8 cellular contexts compared by ENCODE assay signal in the genomic region with DNA sequence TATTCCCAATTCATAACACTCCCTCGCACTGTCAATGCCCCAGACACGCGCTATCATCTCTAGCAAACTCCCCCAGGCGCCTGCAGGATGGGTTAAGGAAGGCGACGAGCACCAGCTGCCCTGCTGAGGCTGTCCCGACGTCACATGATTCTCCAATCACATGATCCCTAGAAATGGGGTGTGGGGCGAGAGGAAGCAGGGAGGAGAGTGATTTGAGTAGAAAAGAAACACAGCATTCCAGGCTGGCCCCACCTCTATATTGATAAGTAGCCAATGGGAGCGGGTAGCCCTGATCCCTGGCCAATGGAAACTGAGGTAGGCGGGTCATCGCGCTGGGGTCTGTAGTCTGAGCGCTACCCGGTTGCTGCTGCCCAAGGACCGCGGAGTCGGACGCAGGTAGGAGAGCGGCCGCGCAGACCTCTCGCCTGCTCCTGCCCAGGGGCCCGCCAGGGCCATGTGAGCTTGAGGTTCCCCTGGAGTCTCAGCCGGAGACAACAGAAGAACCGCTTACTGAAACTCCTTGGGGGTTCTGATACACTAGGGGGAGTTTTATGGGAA. TPM values are rescaled to one million over a fixed set of nuclear protein-coding genes. Genes with fewer than 3 reads are reported as not detected.
A peak's percentile ranks its signal among the peaks of the same experiment; 100 is the strongest.
DNase-seq lines count a peak whose midpoint lies in the region; ATAC-seq and TF ChIP-seq lines count a peak whose summit lies in the region.

TSS of gene GRN (plus strand) at position 364 of the 558 bp plus-strand sequence. CDS start 3,863 bp downstream, outside the sequence.

- peak within 1 kb of the TSS; percentile 39 for H2AFZ ChIP-seq in mesenchymal stem cell (ENCODE audit: low read depth, low read length)

- H3K4me2 ChIP-seq in mesenchymal stem cell (ENCODE audit: low read length, poor library complexity, severe bottlenecking) = peak within 1 kb of the TSS; percentile 92

- H3K27me3 ChIP-seq in NT2/D1 (ENCODE audit: insufficient read depth, insufficient read length) (peaks cover 33% of the 10 kb centered on the region), endocrine pancreas (ENCODE audit: control insufficient read depth, insufficient read depth, low read length) (no peaks in the 10 kb centered on the region), mesenchymal stem cell (ENCODE audit: control insufficient read depth in 1 of 2, insufficient read depth in 1 of 2, low read length in 2 of 2) (no peaks in the 10 kb centered on the region)

- peak within 1 kb of the TSS; percentile 94 for H3K9ac ChIP-seq in NT2/D1 (ENCODE audit: insufficient read length, low read depth)
- peak within 1 kb of the TSS; percentile 98 for H3K9ac ChIP-seq in endocrine pancreas (ENCODE audit: control insufficient read depth, insufficient read depth, low read length)
- H3K9ac ChIP-seq in mesenchymal stem cell (ENCODE audit: low read length) = peak within 1 kb of the TSS; percentile 98

- peak within 1 kb of the TSS; percentile 38 to 92 for H3K14ac ChIP-seq in mesenchymal stem cell (ENCODE audit: low read length in 2 of 2)

- peaks cover 4 to 12% (median 6%) of the 10 kb centered on the region in 7 donors for H3K9me3 Mint-ChIP-seq in CD14-positive monocyte
- no peaks in the 10 kb centered on the region for H3K9me3 Mint-ChIP-seq in activated CD8-positive, alpha-beta memory T cell treated with anti-CD3 and anti-CD28 coated beads, Interleukin-2, amount 10 ng/mL, durations not matched to agents 7 days and 5 days (ENCODE audit: low read depth)

- H2AK5ac ChIP-seq in mesenchymal stem cell (ENCODE audit: low read length, severe bottlenecking) = peak within 1 kb of the TSS; percentile 98

- H3K36me3 Mint-ChIP-seq in CD14-positive monocyte = peaks cover 24 to 26% of the 10 kb centered on the region in 2 donors
- H3K36me3 Mint-ChIP-seq in activated CD8-positive, alpha-beta memory T cell treated with anti-CD3 and anti-CD28 coated beads, Interleukin-2, amount 10 ng/mL, durations not matched to agents 7 days and 5 days = no peaks in the 10 kb centered on the region

- peak within 1 kb of the TSS; percentile 47 for H3K27ac ChIP-seq in mesenchymal stem cell (ENCODE audit: low read length, poor library complexity, severe bottlenecking)

- H2BK5ac ChIP-seq in mesenchymal stem cell (ENCODE audit: low read depth, low read length, poor library complexity, severe bottlenecking) = no peak within 1 kb of the TSS

- H3K4me3 Mint-ChIP-seq in CD14-positive monocyte = peak within 1 kb of the TSS; percentile 96 to 99
- H3K4me3 Mint-ChIP-seq in activated CD8-positive, alpha-beta memory T cell treated with anti-CD3 and anti-CD28 coated beads, Interleukin-2, amount 10 ng/mL, durations not matched to agents 7 days and 5 days = peak within 1 kb of the TSS; percentile 82

- peak within 1 kb of the TSS; percentile 66 to 95 for H3K4ac ChIP-seq in mesenchymal stem cell (ENCODE audit: low read depth in 1 of 2, low read length in 2 of 2)

- peak within 1 kb of the TSS; percentile 30 to 85 for H2BK12ac ChIP-seq in mesenchymal stem cell (ENCODE audit: low read length in 2 of 2)

- CTCF ChIA-PET in activated CD8-positive, alpha-beta memory T cell treated with anti-CD3 and anti-CD28 coated beads, Interleukin-2, amount 10 ng/mL, durations not matched to agents 7 days and 5 days (lab: Charles Lee) = interaction anchor here (1.0 to 3.4 kb wide), 26 partner anchors 9 to 330 kb away, joined by 3 to 40 read pairs (median 5); partner anchors contain the start of genes FAM171A2, HDAC5 and TMEM101

- H3K18ac ChIP-seq in mesenchymal stem cell (ENCODE audit: low read depth in 1 of 2, low read length in 2 of 2) = peak within 1 kb of the TSS; percentile 69 to 89

- peak within 1 kb of the TSS; percentile 94 for H3K4me3 ChIP-seq in NT2/D1 (ENCODE audit: insufficient read length, low read depth)
- H3K4me3 ChIP-seq in endocrine pancreas (ENCODE audit: control insufficient read depth, insufficient read depth, low read length) = peak within 1 kb of the TSS; percentile 38
- peak within 1 kb of the TSS; percentile 86 to 100 for H3K4me3 ChIP-seq in mesenchymal stem cell (ENCODE audit: insufficient read depth in 1 of 2, low read depth in 1 of 2, low read length in 2 of 2)

- DNase-seq in CD14-positive monocyte (ENCODE audit: low spot score) = peak; percentile 97
- DNase-seq in HT1080 (ENCODE audit: low read depth) = peak; percentile 99
- peak; percentile 95 for DNase-seq in NT2/D1 (ENCODE audit: low read depth, low spot score)
- peak; percentile 92 for DNase-seq in activated CD8-positive, alpha-beta memory T cell treated with anti-CD3 and anti-CD28 coated beads, Interleukin-2, amount 10 ng/mL, durations not matched to agents 7 days and 5 days
- peak; percentile 99 for DNase-seq in mesenchymal stem cell
- peak; percentile 63 for DNase-seq in stimulated activated CD8-positive, alpha-beta memory T cell treated with anti-CD3 and anti-CD28 coated beads, Interleukin-12 subunit alpha, Interleukin-12 subunit beta, amount 100 ng/mL, for 4 hours (ENCODE audit: low read depth)

- intact Hi-C loops in CD14-positive monocyte (cut with micrococcal nuclease) = loop anchor here in 1 of 2 donors (2.0 to 5.0 kb wide), 4 partner anchors 20 to 143 kb away; partner anchors contain the start of genes SLC25A39 and UBTF

- peak within 1 kb of the TSS; percentile 93 to 99 (median 98) for H3K27ac Mint-ChIP-seq in CD14-positive monocyte
- peak within 1 kb of the TSS; percentile 9 for H3K27ac Mint-ChIP-seq in activated CD8-positive, alpha-beta memory T cell treated with anti-CD3 and anti-CD28 coated beads, Interleukin-2, amount 10 ng/mL, durations not matched to agents 7 days and 5 days

- H4K8ac ChIP-seq in mesenchymal stem cell (ENCODE audit: low read length) = peak within 1 kb of the TSS; percentile 94

- peak; percentile 61 for ATAC-seq in GM19397 (IDR thresholded peaks at IDR 0.05; ENCODE audit: unreplicated experiment)
- ATAC-seq in activated CD8-positive, alpha-beta memory T cell treated with anti-CD3 and anti-CD28 coated beads, Interleukin-2, amount 10 ng/mL, durations not matched to agents 7 days and 5 days = peak; percentile 99

- no peaks in the 10 kb centered on the region for H3K9me3 ChIP-seq in NT2/D1 (ENCODE audit: insufficient read depth, low read length)
- H3K9me3 ChIP-seq in endocrine pancreas (ENCODE audit: control insufficient read depth, low read length) = no peaks in the 10 kb centered on the region
- H3K9me3 ChIP-seq in mesenchymal stem cell (ENCODE audit: control insufficient read depth, low read length) = no peaks in the 10 kb centered on the region

- no peak within 1 kb of the TSS for H2BK120ac ChIP-seq in mesenchymal stem cell (ENCODE audit: low read depth, low read length)

- peak within 1 kb of the TSS in 1 of 2 experiments; percentile 63 for H3K23ac ChIP-seq in mesenchymal stem cell (ENCODE audit: low read length in 2 of 2)

- no peak for TF ChIP-seq CTCF in CD14-positive monocyte (IDR thresholded peaks at IDR 0.05)

- peaks cover 20% of the 10 kb centered on the region for H3K79me1 ChIP-seq in mesenchymal stem cell (replicated peaks; ENCODE audit: low read length, poor library complexity, severe bottlenecking)

- peak within 1 kb of the TSS; percentile 54 for H2BK15ac ChIP-seq in mesenchymal stem cell (ENCODE audit: low read depth, poor library complexity, severe bottlenecking)

- H3K27me3 Mint-ChIP-seq in CD14-positive monocyte (ENCODE audit: low read depth in 3 of 3) = peaks cover 0 to 2% (median 0%) of the 10 kb centered on the region in 3 donors
- peaks cover 11% of the 10 kb centered on the region for H3K27me3 Mint-ChIP-seq in activated CD8-positive, alpha-beta memory T cell treated with anti-CD3 and anti-CD28 coated beads, Interleukin-2, amount 10 ng/mL, durations not matched to agents 7 days and 5 days

- peak within 1 kb of the TSS; percentile 81 for H4K91ac ChIP-seq in mesenchymal stem cell (ENCODE audit: low read length)

- WGBS in mesenchymal stem cell = 1% methylated on average over 23 of the region's 26 CpGs

- H3K4me1 Mint-ChIP-seq in CD14-positive monocyte = peaks cover 68% of the 10 kb centered on the region
- peaks cover 31% of the 10 kb centered on the region for H3K4me1 Mint-ChIP-seq in activated CD8-positive, alpha-beta memory T cell treated with anti-CD3 and anti-CD28 coated beads, Interleukin-2, amount 10 ng/mL, durations not matched to agents 7 days and 5 days

- H3K36me3 ChIP-seq in NT2/D1 (ENCODE audit: insufficient read depth, insufficient read length, low read length) (peaks cover 16% of the 10 kb centered on the region), endocrine pancreas (ENCODE audit: control insufficient read depth, insufficient read depth, low read length) (no peaks in the 10 kb centered on the region), mesenchymal stem cell (ENCODE audit: control insufficient read depth in 1 of 2, insufficient read depth in 2 of 2, low read depth in 1 of 2, low read length in 2 of 2) (peaks cover 11 to 16% of the 10 kb centered on the region in 2 experiments)

- H3K4me1 ChIP-seq in NT2/D1 (ENCODE audit: insufficient read depth, insufficient read length) (peaks cover 6% of the 10 kb centered on the region), endocrine pancreas (ENCODE audit: control insufficient read depth, insufficient read depth, low read length) (no peaks in the 10 kb centered on the region), mesenchymal stem cell (ENCODE audit: control insufficient read depth, insufficient read depth, low read depth, low read length) (peaks cover 17% of the 10 kb centered on the region)

RNA-seq across cellular contexts. Expression of gene GRN, which starts in this region (rescaled TPM):
- polyA plus RNA-seq in CD14-positive monocyte = 1,000 to 10,000 TPM; 1,303 to 1,960 TPM
- 139 and 191 TPM in 2 replicates for total RNA-seq in HT1080 (2014; rRNA removed; shearing (Covaris generic))
- polyA plus RNA-seq in HT1080 (2015; cell fraction: cytosol; rRNA removed) = 180 and 191 TPM in 2 replicates
- 360 and 432 TPM in 2 replicates for polyA plus RNA-seq in HT1080 (2015; cell fraction: nucleus; rRNA removed)
- 10 to 100 TPM; 56.5 to 69.2 TPM for total RNA-seq in activated CD8-positive, alpha-beta memory T cell treated with anti-CD3 and anti-CD28 coated beads, Interleukin-2, amount 10 ng/mL, durations not matched to agents 7 days and 5 days
- polyA plus RNA-seq in mesenchymal stem cell (2013, experiment 1 of 2) = 475 TPM
- 458 TPM for polyA plus RNA-seq in mesenchymal stem cell (2013, experiment 2 of 2)

Comparison
In these comparisons a context has a peak if more than half of its experiments do, and no peak if none do; other contexts are left out.
1. Peak in every context shown above with its lines: DNase-seq, ATAC-seq, H3K4me3 ChIP-seq and H3K27ac ChIP-seq.
2. H3K4me3 ChIP-seq: peak in every context shown above with its lines; median percentile 94 in NT2/D1; 93 in mesenchymal stem cell; 38 in endocrine pancreas.